20 cellular contexts compared by ENCODE assay signal in genomic region chr4:158572608-158573007, GRCh38. TPM values are rescaled to one million over a fixed set of nuclear protein-coding genes. Genes with fewer than 3 reads are reported as not detected.
A peak's percentile ranks its signal among the peaks of the same experiment; 100 is the strongest.
DNase-seq lines count a peak whose midpoint lies in the region; ATAC-seq, FAIRE-seq and TF ChIP-seq lines count a peak whose summit lies in the region.
"Had no signal": no experiment of that assay in that cellular context is flagged by ENCODE, and none has a peak within 500 bp of the region (broad histone marks: within the 10 kb centered on the region; RNA-seq: fewer than 3 reads in every experiment).

No MANE protein-coding gene starts in this region.

- no peaks in the 10 kb centered on the region for H3K27me3 ChIP-seq in H9 (ENCODE audit: insufficient read depth, low read length)
- H3K27me3 ChIP-seq in K562 (ENCODE audit: control insufficient read depth in 2 of 2, insufficient read depth in 2 of 2, low read length in 2 of 2): peaks cover 0 to 7% of the 10 kb centered on the region in 2 experiments; a peak in 3 of 5 replicates
- no peaks in the 10 kb centered on the region for H3K27me3 ChIP-seq in iPS-20b (ENCODE audit: insufficient read depth, low read length)

- H2BK120ac ChIP-seq in H9 (ENCODE audit: low read depth, low read length, poor library complexity, severe bottlenecking): no peak overlapping the region

- TF ChIP-seq POLR2A in K562 (conservative IDR thresholded peaks at IDR 0.05): no peak

- H2BK15ac ChIP-seq in H9 (ENCODE audit: low read depth, low read length): 0 out of 2 replicates have a peak overlapping the region, but pooled peaks have one; percentile 86

- no peaks in the 10 kb centered on the region for H3K9me1 ChIP-seq in K562 (ENCODE audit: control insufficient read depth, insufficient read depth, low read length)

- TF ChIP-seq EP300 in K562 (IDR thresholded peaks at IDR 0.05; ENCODE audit: low read length): no peak

- H4K5ac ChIP-seq in H9 (ENCODE audit: insufficient read length, low read depth, low read length): no peak overlapping the region

- no peak for DNase-seq in H9
- DNase-seq in K562 (ENCODE audit: extremely low read depth in 1 of 4, low spot score in 3 of 4): no peak
- DNase-seq in frontal cortex (ENCODE audit: low spot score in 2 of 2): no peak
- DNase-seq in activated CD8-positive, alpha-beta memory T cell treated with anti-CD3 and anti-CD28 coated beads, Interleukin-2, amount 50 U/mL, for 48 hours: no peak
- no peak for DNase-seq in putamen (ENCODE audit: low spot score)
- DNase-seq: 8988T; C1 segment of cervical spinal cord; Caco-2; CD4-positive, alpha-beta memory T cell; DMS153; DND-41; GDM1; HFFc6 had no signal

- H3K27ac Mint-ChIP-seq in H9: peak overlapping the region in 2 of 3 experiments; percentile 79 to 82; a peak in 4 of 7 replicates
- H3K27ac Mint-ChIP-seq: HFFc6 had no signal

- H3K4me1 ChIP-seq in ES-I3 (ENCODE audit: insufficient read depth, low read length) (peaks cover 19% of the 10 kb centered on the region; the same call in 1 of the 2 replicates), H9 (ENCODE audit: insufficient read depth, low read length) (peaks cover 11% of the 10 kb centered on the region; the same call in 1 of the 2 replicates), K562 (replicated peaks in 1 of 2; ENCODE audit: control insufficient read depth in 2 of 2, insufficient read depth in 2 of 2, low read length in 2 of 2) (no peaks in the 10 kb centered on the region), iPS-20b (ENCODE audit: insufficient read depth, low read length) (peaks cover 14% of the 10 kb centered on the region)
- H3K4me1 ChIP-seq: Caco-2, HAP-1 had no signal

- H2AFZ ChIP-seq in H9 (ENCODE audit: low read length) (no peak overlapping the region), K562 (ENCODE audit: low read depth, low read length) (no peak overlapping the region)

- no TSS peak for BruUV-seq in K562 (replicated peaks; lab: Mats Ljungman, UMichigan)

- H3K56ac ChIP-seq in H9 (ENCODE audit: insufficient read length, low read depth, low read length): no peak overlapping the region

- H3K23me2 ChIP-seq in H9 (ENCODE audit: insufficient read length, low read depth, low read length, poor library complexity, severe bottlenecking): no peaks in the 10 kb centered on the region

- H3K9me3 ChIP-seq in ES-I3 (ENCODE audit: control insufficient read depth, insufficient read depth, low read length): no peaks in the 10 kb centered on the region
- H3K9me3 ChIP-seq in H9 (ENCODE audit: control insufficient read depth, low read depth, low read length): no peaks in the 10 kb centered on the region
- no peaks in the 10 kb centered on the region for H3K9me3 ChIP-seq in K562 (replicated peaks; ENCODE audit: control insufficient read depth, insufficient read depth, low read depth, low read length)
- H3K9me3 ChIP-seq in iPS-20b (ENCODE audit: insufficient read depth, low read depth, low read length): no peaks in the 10 kb centered on the region
- H3K9me3 ChIP-seq: Caco-2, HAP-1 had no signal

- H3K36me3 ChIP-seq in ES-I3 (ENCODE audit: insufficient read depth, low read length): no peaks in the 10 kb centered on the region
- no peaks in the 10 kb centered on the region for H3K36me3 ChIP-seq in K562 (ENCODE audit: control insufficient read depth, insufficient read depth, low read length)
- H3K36me3 ChIP-seq in iPS-20b (ENCODE audit: insufficient read depth, low read depth, low read length): no peaks in the 10 kb centered on the region
- H3K36me3 ChIP-seq: HAP-1 had no signal

- H4K20me1 ChIP-seq in H9 (ENCODE audit: control insufficient read depth, insufficient read depth, insufficient read length) (no peaks in the 10 kb centered on the region), K562 (replicated peaks; ENCODE audit: control insufficient read depth, insufficient read depth, low read length) (no peaks in the 10 kb centered on the region)

- ATAC-seq in K562: peak; percentile 65; the same call in 2 of the 3 replicates
- ATAC-seq in GM18868 (IDR thresholded peaks at IDR 0.05; ENCODE audit: unreplicated experiment): no peak
- ATAC-seq: GM12878 had no signal

- H2BK5ac ChIP-seq in H9 (ENCODE audit: insufficient read length, low read length): no peak overlapping the region

- H3K4me2 ChIP-seq in H9 (ENCODE audit: insufficient read depth, insufficient read length, low read length) (peak overlapping the region; percentile 42), K562 (ENCODE audit: insufficient read depth, low read length) (no peak overlapping the region)

- no peak overlapping the region for H4K91ac ChIP-seq in H9 (ENCODE audit: insufficient read length, low read depth, low read length)

- no peak overlapping the region for H2BK20ac ChIP-seq in H9 (ENCODE audit: low read depth, low read length, poor library complexity, severe bottlenecking)

- FAIRE-seq in K562 (lab: Jason Lieb, UNC) (no peak), frontal cortex (lab: Jason Lieb, UNC) (no peak)
- FAIRE-seq: GM12878 had no signal

- peaks cover 36 to 41% of the 10 kb centered on the region in 2 experiments for H3K4me1 Mint-ChIP-seq in H9
- H3K4me1 Mint-ChIP-seq: CD4-positive, alpha-beta memory T cell had no signal

- no peak overlapping the region for H2BK12ac ChIP-seq in H9 (ENCODE audit: insufficient read length, low read depth, low read length)

- CTCF ChIA-PET in K562 (lab: Yijun Ruan, JAX; ENCODE audit: low intra/inter-chr PET ratio): no interaction called here

- no peak overlapping the region for H3K18ac ChIP-seq in H9 (ENCODE audit: insufficient read length, low read depth, low read length)

- no peaks in the 10 kb centered on the region; the same call in 1 of the 2 replicates for H3K27me3 Mint-ChIP-seq in H9 (ENCODE audit: low read depth)

- WGBS in H9 (ENCODE audit: extremely low coverage, insufficient read length, low lambda C conversion rate): no CpG with 5 or more reads among the region's 7 CpGs
- 17% methylated on average over 7 of the region's 7 CpGs for WGBS in K562 (ENCODE audit: insufficient coverage, low coverage, missing lambda C conversion rate)

- no peaks in the 10 kb centered on the region for H3K79me1 ChIP-seq in H9 (ENCODE audit: insufficient read depth, low read depth, low read length, poor library complexity, severe bottlenecking)

- intact Hi-C loops in K562 (cut with micrococcal nuclease): no loop called here

- no peak overlapping the region for H2AK5ac ChIP-seq in H9 (ENCODE audit: insufficient read length, low read length)

- no peaks in the 10 kb centered on the region for H3K9me3 Mint-ChIP-seq in H9
- H3K9me3 Mint-ChIP-seq: HFFc6 had no signal

- H3T11ph ChIP-seq in H9 (ENCODE audit: low read length): no peak overlapping the region

- H3K9ac ChIP-seq in ES-I3 (ENCODE audit: low read depth, low read length): peak overlapping the region; percentile 10; the same call in 1 of the 2 replicates
- H3K9ac ChIP-seq in H9 (ENCODE audit: extremely low read depth, insufficient read length, low read length): peak overlapping the region; percentile 41
- no peak overlapping the region for H3K9ac ChIP-seq in K562 (ENCODE audit: insufficient read depth in 1 of 2, low read depth in 2 of 2, low read length in 2 of 2)
- peak overlapping the region; percentile 30; the same call in 1 of the 2 replicates for H3K9ac ChIP-seq in iPS-20b (ENCODE audit: low read depth, low read length)

- no peak overlapping the region for H3K23ac ChIP-seq in H9 (ENCODE audit: insufficient read length, low read depth, low read length)

- no peak for TF ChIP-seq RAD21 in K562 (CRISPR knock-in tag; conservative IDR thresholded peaks at IDR 0.05 in 1 of 2, IDR thresholded peaks at IDR 0.05 in 1 of 2)

- no peak overlapping the region for H4K8ac ChIP-seq in H9 (replicated peaks; ENCODE audit: insufficient read length, low read depth, low read length)

- no peak for TF ChIP-seq CTCF in H9 (conservative IDR thresholded peaks at IDR 0.05)
- no peak for TF ChIP-seq CTCF in K562 (IDR thresholded peaks at IDR 0.05 in 2 of 3, conservative IDR thresholded peaks at IDR 0.05 in 1 of 3; ENCODE audit: insufficient read depth in 2 of 3, low read depth in 1 of 3, low read length in 3 of 3)

- in situ Hi-C loops in K562 (cut with MboI): no loop called here

- no peak overlapping the region for H3K4ac ChIP-seq in H9 (ENCODE audit: low read depth, low read length)

- H3K4me3 ChIP-seq in K562 (no peak overlapping the region), iPS-20b (ENCODE audit: low read length) (peak overlapping the region; percentile 49; the same call in 1 of the 2 replicates)
- H3K4me3 ChIP-seq: GM12878, HAP-1 had no signal

- H3K79me2 ChIP-seq in H9 (ENCODE audit: insufficient read depth, low read length) (no peaks in the 10 kb centered on the region), K562 (ENCODE audit: control insufficient read depth, insufficient read depth, low read length) (no peaks in the 10 kb centered on the region)

- POLR2A ChIA-PET in K562 (lab: Yijun Ruan, JAX): no interaction called here

- peak overlapping the region in 1 of 2 experiments; percentile 54; a peak in 2 of 5 replicates for H3K4me3 Mint-ChIP-seq in H9
- H3K4me3 Mint-ChIP-seq: CD4-positive, alpha-beta memory T cell; HFFc6 had no signal

- H3K14ac ChIP-seq in H9 (ENCODE audit: insufficient read depth, low read length): no peak overlapping the region

- H3K27ac ChIP-seq in H9 (ENCODE audit: insufficient read length, low read depth, low read length) (peak overlapping the region; percentile 76), K562 (ENCODE audit: extremely low read depth, low read depth, low read length) (no peak overlapping the region), iPS-20b (ENCODE audit: low read length) (peak overlapping the region; percentile 34)

- no peaks in the 10 kb centered on the region for H3K36me3 Mint-ChIP-seq in H9 (ENCODE audit: insufficient read depth in 1 of 3, low read depth in 3 of 3)
- H3K36me3 Mint-ChIP-seq: CD4-positive, alpha-beta memory T cell had no signal

RNA-seq across cellular contexts. Expression of gene RXFP1, which starts 50.9 kb away (rescaled TPM):
- total RNA-seq in H9 (2021) (0.15 and 0.17 TPM in 2 replicates), K562 (2014; rRNA removed) (not detected in 2 replicates), K562 (2014; rRNA removed; fragmentation: Illumina TruSeq; extraction: Trizol) (not detected in 2 replicates), K562 (2015; rRNA removed; fragmentation: Illumina TruSeq; extraction: Trizol) (not detected in 2 replicates), K562 (2021) (not detected in 2 replicates), frontal cortex (33.0 TPM)
- not detected in 2 replicates for total RNA-seq in K562 (2011; cell fraction: chromatin; rRNA removed; ENCODE audit: low replicate concordance)
- not detected in 2 replicates for total RNA-seq in K562 (2011; cell fraction: nucleolus; rRNA removed)
- not detected in 2 replicates for total RNA-seq in K562 (2011; cell fraction: nucleoplasm; rRNA removed)
- polyA plus RNA-seq in K562 (2011; rRNA removed) (0.06 TPM in 1 of 2 replicates, not detected in the other), K562 (2014; fragmentation: Illumina TruSeq; extraction: Trizol) (0.04 TPM in 1 of 2 replicates, not detected in the other), K562 (2014; fragmentation: Nextera tagmentation; extraction: Ambion mirVana) (under 1 TPM in 1 of 2 experiments, not detected in 1; 0.03 TPM), K562 (2014; rRNA removed) (not detected in 2 replicates)
- not detected in 2 replicates for polyA plus RNA-seq in K562 (2011; cell fraction: cytosol; rRNA removed)
- not detected in 2 replicates for polyA plus RNA-seq in K562 (2011; cell fraction: nucleus; rRNA removed)
- 0.03 and 0.10 TPM in 2 replicates for polyA plus RNA-seq in K562 (2012)
- not detected in 2 replicates for polyA minus RNA-seq in K562 (2011; rRNA and poly(A)+ RNA removed)
- polyA minus RNA-seq in K562 (2011; cell fraction: cytosol; rRNA and poly(A)+ RNA removed): not detected in 2 replicates
- polyA minus RNA-seq in K562 (2011; cell fraction: nucleus; rRNA and poly(A)+ RNA removed): not detected in 2 replicates
- total RNA-seq: A673; Caco-2; CD4-positive, alpha-beta memory T cell; GM12878; H4; HFFc6 had no signal
- polyA plus RNA-seq: CD4-positive, alpha-beta memory T cell had no signal

Comparison
In these comparisons a context has a peak if more than half of its experiments do, and no peak if none do; other contexts are left out.
1. H3K9ac ChIP-seq: peak in ES-I3 (single experiment), H9 (single experiment) and iPS-20b (single experiment); none in K562 (0 of 2).
2. RNA of gene RXFP1, which starts 50.9 kb away (total RNA-seq): 33.0 TPM in frontal cortex (single experiment); 0.15 to 0.17 TPM in H9 and not detected in K562; every median in the first group is over 10 times any median in the second.